In genomic region chr20:46364670-46365482, GRCh38 we compare ENCODE assay signal across 8 cellular contexts.
A peak's percentile ranks its signal among the peaks of the same experiment; 100 is the strongest.
DNase-seq lines count a peak whose midpoint lies in the region; ATAC-seq and TF ChIP-seq lines count a peak whose summit lies in the region.

No MANE protein-coding gene starts in this region.

- no peak for ATAC-seq in stimulated activated effector memory CD8-positive, alpha-beta T cell treated with anti-CD3 and anti-CD28 coated beads, Interleukin-12 subunit alpha, Interleukin-12 subunit beta, amount 100 ng/mL, for 72 hours
- ATAC-seq in HG02981 (IDR thresholded peaks at IDR 0.05; ENCODE audit: unreplicated experiment): no peak

- H3K27me3 ChIP-seq in HL-60 (ENCODE audit: insufficient read depth, poor library complexity, severe bottlenecking): no peaks in the 10 kb centered on the region
- H3K27me3 ChIP-seq in iPS-15b (ENCODE audit: control insufficient read depth, insufficient read depth, low read length): no peaks in the 10 kb centered on the region

- no peak for TF ChIP-seq CTCF in HL-60 (IDR thresholded peaks at IDR 0.05; ENCODE audit: insufficient read depth, low read length)

- H3K27ac Mint-ChIP-seq in activated naive CD8-positive, alpha-beta T cell: peak overlapping the region; percentile 90
- H3K27ac Mint-ChIP-seq in stimulated activated effector memory CD8-positive, alpha-beta T cell treated with anti-CD3 and anti-CD28 coated beads, Interleukin-12 subunit alpha, Interleukin-12 subunit beta, amount 100 ng/mL, for 72 hours: peak overlapping the region; percentile 78

- no peaks in the 10 kb centered on the region for H3K4me1 ChIP-seq in iPS-15b (ENCODE audit: control insufficient read depth, insufficient read depth, low read length)

- H3K4me3 ChIP-seq in HL-60 (replicated peaks; ENCODE audit: insufficient read depth, low read length) (peak overlapping the region; percentile 94), iPS-15b (ENCODE audit: low read depth, low read length) (peak overlapping the region; percentile 63)

- no peaks in the 10 kb centered on the region for H3K9me3 Mint-ChIP-seq in activated naive CD8-positive, alpha-beta T cell (ENCODE audit: low read depth)
- no peaks in the 10 kb centered on the region for H3K9me3 Mint-ChIP-seq in stimulated activated effector memory CD8-positive, alpha-beta T cell treated with anti-CD3 and anti-CD28 coated beads, Interleukin-12 subunit alpha, Interleukin-12 subunit beta, amount 100 ng/mL, for 72 hours

- peak overlapping the region; percentile 87 for H3K9ac ChIP-seq in iPS-15b (ENCODE audit: low read depth, low read length)

- DNase-seq in HL-60 (ENCODE audit: low read depth in 1 of 2, low spot score in 1 of 2): no peak
- DNase-seq in stimulated activated effector memory CD8-positive, alpha-beta T cell treated with anti-CD3 and anti-CD28 coated beads, Interleukin-12 subunit alpha, Interleukin-12 subunit beta, amount 100 ng/mL, for 72 hours (ENCODE audit: low spot score in 2 of 2): no peak
- no peak for DNase-seq in stimulated activated CD8-positive, alpha-beta memory T cell treated with anti-CD3 and anti-CD28 coated beads, Interleukin-4, amount 100 ng/mL, for 48 hours
- no peak for DNase-seq in HuH-7 (ENCODE audit: low spot score)
- no peak for DNase-seq in CD1c-positive myeloid dendritic cell (ENCODE audit: extremely low spot score)

- H3K27me3 Mint-ChIP-seq in activated naive CD8-positive, alpha-beta T cell: no peaks in the 10 kb centered on the region

- no peaks in the 10 kb centered on the region for H3K9me3 ChIP-seq in iPS-15b (ENCODE audit: control insufficient read depth, insufficient read depth, low read length)

- peak overlapping the region; percentile 96 for H3K27ac ChIP-seq in HL-60 (replicated peaks)

- H3K36me3 Mint-ChIP-seq in activated naive CD8-positive, alpha-beta T cell: peaks cover 10% of the 10 kb centered on the region
- H3K36me3 Mint-ChIP-seq in stimulated activated effector memory CD8-positive, alpha-beta T cell treated with anti-CD3 and anti-CD28 coated beads, Interleukin-12 subunit alpha, Interleukin-12 subunit beta, amount 100 ng/mL, for 72 hours: peaks cover 69% of the 10 kb centered on the region

- H3K36me3 ChIP-seq in iPS-15b (ENCODE audit: control insufficient read depth, insufficient read depth, low read length): peaks cover 28% of the 10 kb centered on the region

- peak overlapping the region; percentile 93 for H3K4me3 Mint-ChIP-seq in activated naive CD8-positive, alpha-beta T cell
- peak overlapping the region; percentile 81 for H3K4me3 Mint-ChIP-seq in stimulated activated effector memory CD8-positive, alpha-beta T cell treated with anti-CD3 and anti-CD28 coated beads, Interleukin-12 subunit alpha, Interleukin-12 subunit beta, amount 100 ng/mL, for 72 hours

- H3K4me1 Mint-ChIP-seq in activated naive CD8-positive, alpha-beta T cell (ENCODE audit: low read depth): peaks cover 82% of the 10 kb centered on the region
- H3K4me1 Mint-ChIP-seq in stimulated activated effector memory CD8-positive, alpha-beta T cell treated with anti-CD3 and anti-CD28 coated beads, Interleukin-12 subunit alpha, Interleukin-12 subunit beta, amount 100 ng/mL, for 72 hours: peaks cover 61% of the 10 kb centered on the region
